Comparison of ENCODE assay signal across 15 cellular contexts in genomic region chr3:127747066-127747465, GRCh38.
DNase-seq lines count a peak whose midpoint lies in the region; ATAC-seq and TF ChIP-seq lines count a peak whose summit lies in the region.
"Had no signal": no experiment of that assay in that cellular context is flagged by ENCODE, and none has a peak within 500 bp of the region (broad histone marks: within the 10 kb centered on the region; RNA-seq: fewer than 3 reads in every experiment).

No MANE protein-coding gene starts in this region.

- no peak overlapping the region for H2AFZ ChIP-seq in OCI-LY3 (ENCODE audit: low read depth, low read length)

- H3K27ac ChIP-seq in OCI-LY3 (ENCODE audit: low read length) (0 out of 2 replicates have a peak overlapping the region, but pooled peaks have one; percentile 16), colonic mucosa (peak overlapping the region; percentile 77), thyroid gland (peak overlapping the region in 2 of 3 donors; percentile 45 to 51)
- H3K27ac ChIP-seq: ovary had no signal

- TF ChIP-seq POLR2A in thyroid gland (IDR thresholded peaks at IDR 0.05), result no peak

- intact Hi-C loops in colonic mucosa (cut with DNase I) (loop anchor here (5.0 kb wide), 1 partner anchor 70 kb away; no protein-coding TSS in a partner anchor), mucosa of descending colon (cut with DNase I, micrococcal nuclease) (no loop called here), thyroid gland (cut with DNase I) (no loop called here)

- peak; percentile 0 for ATAC-seq in mucosa of descending colon
- no peak for ATAC-seq in GM21515 (IDR thresholded peaks at IDR 0.05; ENCODE audit: unreplicated experiment)
- ATAC-seq: CD8-positive, alpha-beta T cell; T-helper 17 cell had no signal

- no peaks in the 10 kb centered on the region for H3K9me3 ChIP-seq in OCI-LY3 (ENCODE audit: insufficient read depth, low read length)
- H3K9me3 ChIP-seq in colonic mucosa, result no peaks in the 10 kb centered on the region
- H3K9me3 ChIP-seq in mucosa of descending colon, result no peaks in the 10 kb centered on the region
- no peaks in the 10 kb centered on the region for H3K9me3 ChIP-seq in thyroid gland
- H3K9me3 ChIP-seq: body of pancreas, ovary had no signal

- H3K4me1 ChIP-seq in OCI-LY3 (ENCODE audit: low read length), result peaks cover 56% of the 10 kb centered on the region
- H3K4me1 ChIP-seq in colonic mucosa, result peaks cover 9% of the 10 kb centered on the region
- H3K4me1 ChIP-seq in mucosa of descending colon (ENCODE audit: low read depth), result peaks cover 38% of the 10 kb centered on the region
- peaks cover 12 to 35% of the 10 kb centered on the region in 2 donors for H3K4me1 ChIP-seq in thyroid gland

- no peaks in the 10 kb centered on the region for H3K27me3 ChIP-seq in OCI-LY3 (ENCODE audit: low read depth, low read length)
- H3K27me3 ChIP-seq in colonic mucosa, result no peaks in the 10 kb centered on the region
- no peaks in the 10 kb centered on the region for H3K27me3 ChIP-seq in thyroid gland
- H3K27me3 ChIP-seq: body of pancreas, ovary had no signal

- peaks cover 43% of the 10 kb centered on the region for H3K79me2 ChIP-seq in OCI-LY3 (ENCODE audit: low read length)

- DNase-seq in colonic mucosa, result no peak
- no peak for DNase-seq in mucosa of descending colon
- no peak for DNase-seq in thyroid gland
- no peak for DNase-seq in NCI-H187 treated with DMSO at 0.1 percent for 48 hours (lab: John Stamatoyannopoulos, UW)
- DNase-seq in stimulated activated CD4-positive, alpha-beta T cell treated with anti-CD3 and anti-CD28 coated beads, Interleukin-1b, Interleukin-23, amount 100 ng/mL, for 48 hours, result no peak
- DNase-seq: activated CD4-positive, alpha-beta T cell treated with anti-CD3 and anti-CD28 coated beads, Interleukin-2, amount 10 ng/mL, durations not matched to agents 7 days and 5 days; CD8-positive, alpha-beta T cell; hypothalamus; OCI-M1; stimulated activated CD4-positive, alpha-beta T cell treated with anti-CD3 and anti-CD28 coated beads, Interleukin-2, amount 100 ng/mL, for 24 hours; T-helper 17 cell had no signal

- 92 to 100% methylated on average over 1 of the region's 1 CpG for WGBS in thyroid gland, 2 donors

- no peak overlapping the region for H3K4me3 ChIP-seq in OCI-LY3 (ENCODE audit: low read length)
- no peak overlapping the region for H3K4me3 ChIP-seq in colonic mucosa
- H3K4me3 ChIP-seq in mucosa of descending colon, result no peak overlapping the region
- no peak overlapping the region for H3K4me3 ChIP-seq in thyroid gland (replicated peaks in 1 of 3)
- H3K4me3 ChIP-seq: body of pancreas, ovary had no signal

- H3K9ac ChIP-seq in OCI-LY3 (ENCODE audit: low read length) (peak overlapping the region; percentile 10; the same call in 1 of the 2 replicates), colonic mucosa (ENCODE audit: low read depth in 2 of 2, low read length in 2 of 2) (peak overlapping the region in 1 of 2 donors; percentile 68)

- H3K36me3 ChIP-seq in OCI-LY3 (replicated peaks; ENCODE audit: low read depth, low read length), result peaks cover 30% of the 10 kb centered on the region
- no peaks in the 10 kb centered on the region for H3K36me3 ChIP-seq in colonic mucosa
- no peaks in the 10 kb centered on the region for H3K36me3 ChIP-seq in mucosa of descending colon (ENCODE audit: low read depth)
- H3K36me3 ChIP-seq in thyroid gland, result no peaks in the 10 kb centered on the region
- H3K36me3 ChIP-seq: ovary had no signal

- no peaks in the 10 kb centered on the region for H4K20me1 ChIP-seq in OCI-LY3 (ENCODE audit: insufficient read depth, low read length)

- TF ChIP-seq CTCF in OCI-LY3 (IDR thresholded peaks at IDR 0.05; ENCODE audit: low read depth, low read length) (no peak), colonic mucosa (IDR thresholded peaks at IDR 0.05) (no peak), mucosa of descending colon (IDR thresholded peaks at IDR 0.05) (no peak), thyroid gland (IDR thresholded peaks at IDR 0.05) (no peak)

- H3K4me2 ChIP-seq in OCI-LY3 (ENCODE audit: low read length), result no peak overlapping the region

Comparison
In these comparisons a context has a peak if more than half of its experiments do, and no peak if none do; other contexts are left out.
1. H3K27ac ChIP-seq: peak in every context shown above with its lines; median percentile 77 in colonic mucosa; 48 in thyroid gland; 16 in OCI-LY3.